13 cellular contexts compared by ENCODE assay signal in genomic region chr3:24192004-24192403, GRCh38.
"Had no signal": no experiment of that assay in that cellular context is flagged by ENCODE, and none has a peak within 500 bp of the region (broad histone marks: within the 10 kb centered on the region; RNA-seq: fewer than 3 reads in every experiment).

No MANE protein-coding gene starts in this region.

- H3K9me3 ChIP-seq: ascending aorta, upper lobe of right lung had no signal

- DNase-seq: activated CD4-positive, alpha-beta memory T cell treated with anti-CD3 and anti-CD28 coated beads for 36 hours; activated T-cell treated with anti-CD3 and anti-CD28 coated beads, Interleukin-2, amount 50 U/mL, for 48 hours; immature natural killer cell; left colon; mammary epithelial cell; naive thymus-derived CD8-positive, alpha-beta T cell; stimulated activated CD4-positive, alpha-beta T cell treated with anti-CD3 and anti-CD28 coated beads, Interleukin-4, amount 100 ng/mL, for 1 hour; stimulated activated CD8-positive, alpha-beta memory T cell treated with anti-CD3 and anti-CD28 coated beads, Interleukin-4, amount 100 ng/mL, for 48 hours; stimulated activated naive CD8-positive, alpha-beta T cell treated with anti-CD3 and anti-CD28 coated beads, Interleukin-15, Interleukin-2, amounts not matched to agents 100 U/mL and 50 U/mL, for 24 hours; T1000; upper lobe of right lung had no signal

- H3K36me3 ChIP-seq: ascending aorta, upper lobe of right lung had no signal

- H3K4me1 Mint-ChIP-seq: immature natural killer cell; naive thymus-derived CD8-positive, alpha-beta T cell had no signal

- H3K27ac Mint-ChIP-seq: activated CD4-positive, alpha-beta memory T cell treated with anti-CD3 and anti-CD28 coated beads for 36 hours; immature natural killer cell; naive thymus-derived CD8-positive, alpha-beta T cell had no signal

- H3K4me3 ChIP-seq: upper lobe of right lung had no signal

- H3K4me1 ChIP-seq: upper lobe of right lung had no signal

- H3K27ac ChIP-seq: upper lobe of right lung had no signal

- H3K9me3 Mint-ChIP-seq: activated CD4-positive, alpha-beta memory T cell treated with anti-CD3 and anti-CD28 coated beads for 36 hours; immature natural killer cell; naive thymus-derived CD8-positive, alpha-beta T cell had no signal

- H3K4me3 Mint-ChIP-seq: activated CD4-positive, alpha-beta memory T cell treated with anti-CD3 and anti-CD28 coated beads for 36 hours; immature natural killer cell; naive thymus-derived CD8-positive, alpha-beta T cell had no signal

- H3K27me3 ChIP-seq: ascending aorta, upper lobe of right lung had no signal

- ATAC-seq: esophagus mucosa; left colon; naive thymus-derived CD8-positive, alpha-beta T cell; stimulated activated naive CD8-positive, alpha-beta T cell treated with anti-CD3 and anti-CD28 coated beads, Interleukin-15, Interleukin-2, amounts not matched to agents 100 U/mL and 50 U/mL, for 24 hours; upper lobe of right lung had no signal

- H3K36me3 Mint-ChIP-seq: activated CD4-positive, alpha-beta memory T cell treated with anti-CD3 and anti-CD28 coated beads for 36 hours; immature natural killer cell; naive thymus-derived CD8-positive, alpha-beta T cell had no signal
